Comparison of ENCODE assay signal across 10 cellular contexts in genomic region chr1:93702102-93702827, GRCh38. TPM values are rescaled to one million over a fixed set of nuclear protein-coding genes. Genes with fewer than 3 reads are reported as not detected.
DNase-seq lines count a peak whose midpoint lies in the region; ATAC-seq and TF ChIP-seq lines count a peak whose summit lies in the region.
"Had no signal": no experiment of that assay in that cellular context is flagged by ENCODE, and none has a peak within 500 bp of the region (broad histone marks: within the 10 kb centered on the region; RNA-seq: fewer than 3 reads in every experiment).

No MANE protein-coding gene starts in this region.

- H3K4me1 ChIP-seq in sigmoid colon (peaks cover 0 to 15% (median 5%) of the 10 kb centered on the region in 4 donors), ovary (ENCODE audit: insufficient read depth) (no peaks in the 10 kb centered on the region)

- H3K4me3 ChIP-seq in sigmoid colon (no peak overlapping the region), ovary (no peak overlapping the region)

- TF ChIP-seq EP300 in sigmoid colon (IDR thresholded peaks at IDR 0.05) (no peak), ovary (IDR thresholded peaks at IDR 0.05) (no peak)

- no peak overlapping the region for H3K4me3 Mint-ChIP-seq in T-cell
- H3K4me3 Mint-ChIP-seq: naive thymus-derived CD8-positive, alpha-beta T cell; stimulated activated effector memory CD8-positive, alpha-beta T cell treated with anti-CD3 and anti-CD28 coated beads, Interleukin-12 subunit alpha, Interleukin-12 subunit beta, amount 100 ng/mL, for 72 hours had no signal

- H3K36me3 Mint-ChIP-seq in T-cell: no peaks in the 10 kb centered on the region
- H3K36me3 Mint-ChIP-seq: naive thymus-derived CD8-positive, alpha-beta T cell; stimulated activated effector memory CD8-positive, alpha-beta T cell treated with anti-CD3 and anti-CD28 coated beads, Interleukin-12 subunit alpha, Interleukin-12 subunit beta, amount 100 ng/mL, for 72 hours had no signal

- no peaks in the 10 kb centered on the region for H3K9me3 Mint-ChIP-seq in T-cell
- H3K9me3 Mint-ChIP-seq: naive thymus-derived CD8-positive, alpha-beta T cell; stimulated activated effector memory CD8-positive, alpha-beta T cell treated with anti-CD3 and anti-CD28 coated beads, Interleukin-12 subunit alpha, Interleukin-12 subunit beta, amount 100 ng/mL, for 72 hours had no signal

- H3K27ac ChIP-seq in sigmoid colon: peak overlapping the region in 1 of 4 donors; percentile 45
- H3K27ac ChIP-seq in ovary: peak overlapping the region in 1 of 2 donors; percentile 12

- H3K9me3 ChIP-seq in sigmoid colon (no peaks in the 10 kb centered on the region), ovary (no peaks in the 10 kb centered on the region)

- intact Hi-C loops in sigmoid colon (cut with DNase I) (no loop called here), ovary (cut with DNase I) (no loop called here)

- POLR2A ChIA-PET in T-cell (lab: Charles Lee): no interaction called here

- TF ChIP-seq POLR2A in sigmoid colon (IDR thresholded peaks at IDR 0.05): no peak
- TF ChIP-seq POLR2A in ovary (IDR thresholded peaks at IDR 0.05): no peak

- CTCF ChIA-PET in T-cell (lab: Charles Lee): interaction anchor here in 1 of 2 donors (0.5 kb wide), 1 partner anchor 16 kb away, joined by 3 read pairs; no protein-coding TSS in a partner anchor

- ATAC-seq in GM18868 (IDR thresholded peaks at IDR 0.05; ENCODE audit: unreplicated experiment) (peak; percentile 44), GM21526 (IDR thresholded peaks at IDR 0.05; ENCODE audit: low FRiP score, unreplicated experiment) (no peak), T-cell (replicated peaks in 1 of 4) (no peak), HG03439 (IDR thresholded peaks at IDR 0.05; ENCODE audit: unreplicated experiment) (no peak)
- ATAC-seq: naive thymus-derived CD8-positive, alpha-beta T cell had no signal

- TF ChIP-seq CTCF in sigmoid colon (IDR thresholded peaks at IDR 0.05): no peak
- no peak for TF ChIP-seq CTCF in ovary (IDR thresholded peaks at IDR 0.05)

- WGBS in sigmoid colon, 2 donors: 88 to 91% methylated on average over 9 of the region's 9 CpGs
- WGBS in ovary, 3 donors: 78 to 87% (median 86%) methylated on average over 9 of the region's 9 CpGs

- H3K4me1 Mint-ChIP-seq in T-cell: peaks cover 0 to 5% (median 0%) of the 10 kb centered on the region in 3 donors

- DNase-seq in HUDEP-2 (lab: John Stamatoyannopoulos, UW; ENCODE audit: unreplicated experiment in 76 of 76) (peak in 40 of 76 experiments; percentile 10 to 60 (median 28)), dermis blood vessel endothelial cell (peak; percentile 3), sigmoid colon (peak; percentile 55), ovary (no peak), T-cell (no peak)
- DNase-seq: naive thymus-derived CD8-positive, alpha-beta T cell had no signal

- no peaks in the 10 kb centered on the region for H3K27me3 ChIP-seq in sigmoid colon
- no peaks in the 10 kb centered on the region for H3K27me3 ChIP-seq in ovary

- H3K27ac Mint-ChIP-seq in T-cell: no peak overlapping the region
- H3K27ac Mint-ChIP-seq: stimulated activated effector memory CD8-positive, alpha-beta T cell treated with anti-CD3 and anti-CD28 coated beads, Interleukin-12 subunit alpha, Interleukin-12 subunit beta, amount 100 ng/mL, for 72 hours had no signal

- H3K36me3 ChIP-seq in sigmoid colon (no peaks in the 10 kb centered on the region), ovary (no peaks in the 10 kb centered on the region)

- no peaks in the 10 kb centered on the region for H3K27me3 Mint-ChIP-seq in T-cell
- H3K27me3 Mint-ChIP-seq: naive thymus-derived CD8-positive, alpha-beta T cell had no signal

RNA-seq across cellular contexts. Expression of gene BCAR3, which starts 20.6 kb away (rescaled TPM):
- total RNA-seq in dermis blood vessel endothelial cell: 47.1 and 50.5 TPM in 2 replicates
- total RNA-seq in sigmoid colon: 10 to 100 TPM; 12.3 to 22.1 (median 18.2) TPM
- polyA plus RNA-seq in sigmoid colon: 10 to 100 TPM; 24.8 to 43.2 (median 39.5) TPM
- 10 to 100 TPM; 13.8 to 30.8 (median 17.5) TPM for total RNA-seq in ovary
- 10 to 100 TPM; 14.7 to 23.0 TPM for polyA plus RNA-seq in ovary
- 1 to 10 TPM in 4 of 5 donors, under 1 TPM in 1; 0.63 to 2.5 (median 1.4) TPM for total RNA-seq in T-cell

Comparison
In these comparisons a context has a peak if more than half of its experiments do, and no peak if none do; other contexts are left out.
1. DNase-seq: peak in HUDEP-2 (40 of 76), dermis blood vessel endothelial cell (single experiment) and sigmoid colon (single experiment); none in ovary (0 of 5) and T-cell (0 of 34).